Comparison of ENCODE assay signal across 1 cellular context in genomic region chr18:6487968-6488367, GRCh38.
TF ChIP-seq lines count a peak whose summit lies in the region.

No MANE protein-coding gene starts in this region.

TF ChIP-seq in GM23338, 12 proteins besides CTCF, POLR2A, EP300 and RAD21 (continued from another document):
- TF ChIP-seq REST (IDR thresholded peaks at IDR 0.05; ENCODE audit: unreplicated experiment) (no peak), CREB1 (CRISPR knock-in tag; IDR thresholded peaks at IDR 0.05; ENCODE audit: low read depth) (no peak), POLR2AphosphoS5 (IDR thresholded peaks at IDR 0.05; ENCODE audit: low read depth) (no peak), STAT1 (IDR thresholded peaks at IDR 0.05; ENCODE audit: unreplicated experiment) (no peak), ZNF462 (CRISPR knock-in tag; IDR thresholded peaks at IDR 0.05) (no peak; the same call in 1 of the 2 replicates), NANOG (IDR thresholded peaks at IDR 0.05; ENCODE audit: borderline replicate concordance) (no peak), EZH2phosphoT487 (IDR thresholded peaks at IDR 0.05; ENCODE audit: unreplicated experiment) (no peak)
